Comparison of ENCODE assay signal across 2 cellular contexts in the genomic region with DNA sequence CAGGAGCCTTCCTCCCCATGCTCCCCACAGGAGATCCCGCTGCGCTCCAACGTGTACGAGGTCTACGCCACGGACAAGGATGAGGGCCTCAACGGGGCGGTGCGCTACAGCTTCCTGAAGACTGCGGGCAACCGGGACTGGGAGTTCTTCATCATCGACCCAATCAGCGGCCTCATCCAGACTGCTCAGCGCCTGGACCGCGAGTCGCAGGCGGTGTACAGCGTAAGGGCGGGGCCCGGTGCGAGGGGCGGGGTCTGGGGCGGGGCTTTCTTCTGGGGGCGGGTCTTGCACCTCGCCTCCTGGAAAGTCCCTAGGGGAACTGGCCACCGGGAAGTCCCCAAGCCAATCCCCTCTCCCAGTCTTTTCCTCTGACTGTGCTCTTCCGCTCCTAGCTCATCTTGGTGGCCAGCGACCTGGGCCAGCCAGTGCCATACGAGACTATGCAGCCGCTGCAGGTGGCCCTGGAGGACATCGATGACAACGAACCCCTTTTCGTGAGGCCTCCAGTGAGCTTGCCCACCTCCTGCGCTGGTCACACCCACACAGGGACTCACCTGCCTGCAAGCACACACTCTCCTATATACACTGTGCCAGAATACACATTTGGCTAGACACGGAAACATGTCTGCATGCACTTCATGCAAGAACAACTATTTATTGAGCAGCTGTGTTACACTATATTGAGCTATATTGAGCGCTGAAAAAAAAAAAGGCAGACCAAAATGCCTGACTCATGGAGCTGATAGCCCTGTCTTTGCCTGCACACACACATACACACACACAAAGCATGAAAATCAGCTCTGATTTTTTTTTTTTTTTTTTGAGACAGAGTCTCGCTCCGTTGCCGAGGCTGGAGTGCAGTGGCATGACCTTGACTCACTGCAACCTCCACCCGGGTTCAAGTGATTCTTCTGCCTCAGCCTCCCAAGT.
TF ChIP-seq lines count a peak whose summit lies in the region.

No MANE protein-coding gene starts in this region.

TF ChIP-seq in A549, 52 proteins besides CTCF, POLR2A, EP300 and RAD21:
- TF ChIP-seq HOXA7 (CRISPR knock-in tag; IDR thresholded peaks at IDR 0.05): no peak
- TF ChIP-seq RNF2 (IDR thresholded peaks at IDR 0.05; ENCODE audit: borderline replicate concordance, low read depth): no peak

TF ChIP-seq in H1, 55 proteins besides CTCF, POLR2A, EP300 and RAD21:
- TF ChIP-seq KDM4A (IDR thresholded peaks at IDR 0.05; ENCODE audit: low read depth, low read length, severe bottlenecking) (peak; percentile 90), SRF (IDR thresholded peaks at IDR 0.05; ENCODE audit: low read depth, low read length) (no peak), SP1 (IDR thresholded peaks at IDR 0.05; ENCODE audit: low read depth, low read length) (peak; percentile 5; the same call in 1 of the 2 replicates)
